In genomic region chr17:72439893-72440502, GRCh38 we compare ENCODE assay signal across 14 cellular contexts.
"Had no signal": no experiment of that assay in that cellular context is flagged by ENCODE, and none has a peak within 500 bp of the region (broad histone marks: within the 10 kb centered on the region; RNA-seq: fewer than 3 reads in every experiment).

No MANE protein-coding gene starts in this region.

- DNase-seq: activated CD4-positive, alpha-beta T cell treated with anti-CD3 and anti-CD28 coated beads, Interleukin-2, amount 50 U/mL, for 4 hours; activated naive CD8-positive, alpha-beta T cell treated with anti-CD3 and anti-CD28 coated beads, Interleukin-2, amount 10 ng/mL, durations not matched to agents 7 days and 5 days; activated T-cell treated with anti-CD3 and anti-CD28 coated beads, Interleukin-2, amount 50 U/mL, for 24 hours; anterior cingulate cortex; immature natural killer cell; lower lobe of right lung; stimulated activated CD4-positive, alpha-beta T cell treated with anti-CD3 and anti-CD28 coated beads, Interleukin-4, amount 100 ng/mL, for 4 hours; stomach had no signal

- H3K27me3 ChIP-seq: breast epithelium, stomach had no signal

- ATAC-seq: activated CD4-positive, CD25-positive, alpha-beta regulatory T cell treated with anti-CD3 and anti-CD28 coated beads, Interleukin-2, amount 50 U/mL, for 24 hours; lower lobe of right lung had no signal

- H3K4me1 ChIP-seq: breast epithelium, esophagus muscularis mucosa, lower lobe of right lung had no signal

- H3K9me3 ChIP-seq: breast epithelium, esophagus muscularis mucosa, lower lobe of right lung, stomach, thoracic aorta had no signal

- H3K27ac Mint-ChIP-seq: activated naive CD8-positive, alpha-beta T cell treated with anti-CD3 and anti-CD28 coated beads, Interleukin-2, amount 10 ng/mL, durations not matched to agents 7 days and 5 days; activated T-cell treated with anti-CD3 and anti-CD28 coated beads, Interleukin-2, amount 50 U/mL, for 24 hours; immature natural killer cell; nephron; T-helper 2 cell treated with Interferon-gamma antibody and Interleukin-4, amounts not matched to agents 5 μg/mL and 100 μg/mL, for 36 hours had no signal

- H3K9me3 Mint-ChIP-seq: activated naive CD8-positive, alpha-beta T cell treated with anti-CD3 and anti-CD28 coated beads, Interleukin-2, amount 10 ng/mL, durations not matched to agents 7 days and 5 days; activated T-cell treated with anti-CD3 and anti-CD28 coated beads, Interleukin-2, amount 50 U/mL, for 24 hours; T-helper 2 cell treated with Interferon-gamma antibody and Interleukin-4, amounts not matched to agents 5 μg/mL and 100 μg/mL, for 36 hours had no signal

- H3K4me1 Mint-ChIP-seq: activated naive CD8-positive, alpha-beta T cell treated with anti-CD3 and anti-CD28 coated beads, Interleukin-2, amount 10 ng/mL, durations not matched to agents 7 days and 5 days; immature natural killer cell; nephron had no signal

- H3K4me3 ChIP-seq: breast epithelium, esophagus muscularis mucosa, lower lobe of right lung, stomach, thoracic aorta had no signal

- H3K36me3 ChIP-seq: breast epithelium, esophagus muscularis mucosa, lower lobe of right lung, stomach, thoracic aorta had no signal

- H3K36me3 Mint-ChIP-seq: activated naive CD8-positive, alpha-beta T cell treated with anti-CD3 and anti-CD28 coated beads, Interleukin-2, amount 10 ng/mL, durations not matched to agents 7 days and 5 days; immature natural killer cell had no signal

- H3K27ac ChIP-seq: breast epithelium, esophagus muscularis mucosa, lower lobe of right lung, stomach, thoracic aorta had no signal

- H3K27me3 Mint-ChIP-seq: activated naive CD8-positive, alpha-beta T cell treated with anti-CD3 and anti-CD28 coated beads, Interleukin-2, amount 10 ng/mL, durations not matched to agents 7 days and 5 days had no signal

- H3K4me3 Mint-ChIP-seq: activated naive CD8-positive, alpha-beta T cell treated with anti-CD3 and anti-CD28 coated beads, Interleukin-2, amount 10 ng/mL, durations not matched to agents 7 days and 5 days; activated T-cell treated with anti-CD3 and anti-CD28 coated beads, Interleukin-2, amount 50 U/mL, for 24 hours; immature natural killer cell; nephron; T-helper 2 cell treated with Interferon-gamma antibody and Interleukin-4, amounts not matched to agents 5 μg/mL and 100 μg/mL, for 36 hours had no signal
